ENCODE assay signal across 21 cellular contexts in the genomic region with DNA sequence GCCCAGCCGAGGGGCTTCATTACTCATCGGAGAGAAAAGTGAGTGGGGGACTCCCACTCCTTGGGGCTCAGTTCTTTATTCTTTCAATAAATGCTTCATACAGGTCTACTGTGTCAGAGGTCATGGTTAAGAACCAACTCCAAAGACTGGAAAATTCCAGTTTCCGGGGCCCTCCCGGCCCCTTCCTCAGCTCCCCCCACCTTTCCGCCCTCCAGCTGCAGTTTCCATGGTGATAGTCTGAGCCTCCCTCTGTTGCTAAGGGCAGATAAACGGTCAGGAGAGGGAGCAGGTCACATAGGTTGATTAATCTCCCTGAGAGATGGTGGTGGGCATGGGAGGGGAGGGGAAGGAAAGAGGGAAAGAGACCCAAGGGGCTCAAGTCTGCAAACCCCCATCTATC.
"Had no signal": no experiment of that assay in that cellular context is flagged by ENCODE, and none has a peak within 500 bp of the region (broad histone marks: within the 10 kb centered on the region; RNA-seq: fewer than 3 reads in every experiment).

No MANE protein-coding gene starts in this region.

- H3K27me3 ChIP-seq: ascending aorta, cardiac muscle cell, SJCRH30 had no signal

- H3K4me3 ChIP-seq: ascending aorta, cardiac muscle cell, K562, SJCRH30 had no signal

- H3K4me2 ChIP-seq: SK-N-SH had no signal

- H3K36me3 ChIP-seq: ascending aorta, cardiac muscle cell, SJCRH30 had no signal

- DNase-seq: activated CD4-positive, alpha-beta T cell treated with anti-CD3 and anti-CD28 coated beads, Interleukin-2, amount 10 ng/mL, durations not matched to agents 7 days and 5 days; activated CD4-positive, alpha-beta T cell treated with anti-CD3 and anti-CD28 coated beads, Interleukin-2, amount 50 U/mL, for 48 hours; activated CD8-positive, alpha-beta T cell treated with anti-CD3 and anti-CD28 coated beads, Interleukin-2, amount 10 ng/mL, durations not matched to agents 7 days and 5 days; activated gamma-delta T cell; activated naive CD4-positive, alpha-beta T cell treated with Interleukin-2 at 50 U/mL for 16 hours; activated naive CD8-positive, alpha-beta T cell treated with anti-CD3 and anti-CD28 coated beads, Interleukin-2, amount 10 ng/mL, durations not matched to agents 7 days and 5 days; activated T-cell treated with anti-CD3 and anti-CD28 coated beads, Interleukin-2, amount 50 U/mL, for 24 hours; amygdala; NCI-H1105; NCI-H1417 treated with DMSO at 0.1 percent for 48 hours; NCI-H187 treated with DMSO at 0.1 percent for 48 hours; NCI-H2081; NCI-H446; NCI-H510A treated with DMSO at 0.1 percent for 48 hours; NCI-H526 treated with DMSO at 0.1 percent for 48 hours; SHP77; SJCRH30; SK-N-SH had no signal

- H3K9ac ChIP-seq: SK-N-SH had no signal

- H3K4me1 ChIP-seq: ascending aorta, SJCRH30 had no signal

- H3K27ac ChIP-seq: ascending aorta, cardiac muscle cell, SJCRH30 had no signal

- H3K9me3 ChIP-seq: SK-N-SH had no signal
